ENCODE assay signal across 8 cellular contexts in the genomic region with DNA sequence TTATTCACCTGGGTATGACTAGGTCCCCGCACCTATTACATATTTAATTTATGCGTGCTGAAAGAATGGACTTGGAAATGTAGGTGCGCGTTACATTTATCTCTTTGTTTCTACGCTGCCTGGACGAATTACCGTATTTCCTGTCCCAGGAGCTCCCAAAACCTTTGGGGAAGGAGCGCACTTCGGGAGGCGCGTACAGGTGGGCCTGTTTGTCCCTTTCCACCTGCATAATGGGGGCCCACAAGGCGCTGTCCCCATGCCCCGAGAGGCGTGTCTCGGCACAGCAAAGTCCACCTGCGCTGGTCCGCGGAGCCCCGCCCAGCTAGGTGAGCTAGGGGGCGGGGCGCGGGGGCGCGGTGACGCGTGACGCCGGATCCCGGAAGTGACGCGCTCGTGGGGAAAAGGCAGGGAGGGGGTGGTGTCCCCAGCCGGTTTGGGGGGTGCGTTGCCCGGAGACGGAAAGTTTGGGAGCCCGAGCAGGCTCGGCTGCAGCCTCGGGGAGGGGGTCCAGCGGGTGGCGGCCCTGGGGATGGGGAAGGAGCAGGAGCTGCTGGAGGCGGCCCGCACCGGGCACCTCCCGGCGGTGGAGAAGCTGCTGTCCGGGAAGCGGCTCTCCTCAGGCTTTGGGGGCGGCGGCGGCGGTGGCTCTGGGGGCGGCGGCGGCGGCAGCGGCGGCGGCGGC. TPM values are rescaled to one million over a fixed set of nuclear protein-coding genes. Genes with fewer than 3 reads are reported as not detected.
A peak's percentile ranks its signal among the peaks of the same experiment; 100 is the strongest.
DNase-seq lines count a peak whose midpoint lies in the region; ATAC-seq and TF ChIP-seq lines count a peak whose summit lies in the region.

A gene with protein sequence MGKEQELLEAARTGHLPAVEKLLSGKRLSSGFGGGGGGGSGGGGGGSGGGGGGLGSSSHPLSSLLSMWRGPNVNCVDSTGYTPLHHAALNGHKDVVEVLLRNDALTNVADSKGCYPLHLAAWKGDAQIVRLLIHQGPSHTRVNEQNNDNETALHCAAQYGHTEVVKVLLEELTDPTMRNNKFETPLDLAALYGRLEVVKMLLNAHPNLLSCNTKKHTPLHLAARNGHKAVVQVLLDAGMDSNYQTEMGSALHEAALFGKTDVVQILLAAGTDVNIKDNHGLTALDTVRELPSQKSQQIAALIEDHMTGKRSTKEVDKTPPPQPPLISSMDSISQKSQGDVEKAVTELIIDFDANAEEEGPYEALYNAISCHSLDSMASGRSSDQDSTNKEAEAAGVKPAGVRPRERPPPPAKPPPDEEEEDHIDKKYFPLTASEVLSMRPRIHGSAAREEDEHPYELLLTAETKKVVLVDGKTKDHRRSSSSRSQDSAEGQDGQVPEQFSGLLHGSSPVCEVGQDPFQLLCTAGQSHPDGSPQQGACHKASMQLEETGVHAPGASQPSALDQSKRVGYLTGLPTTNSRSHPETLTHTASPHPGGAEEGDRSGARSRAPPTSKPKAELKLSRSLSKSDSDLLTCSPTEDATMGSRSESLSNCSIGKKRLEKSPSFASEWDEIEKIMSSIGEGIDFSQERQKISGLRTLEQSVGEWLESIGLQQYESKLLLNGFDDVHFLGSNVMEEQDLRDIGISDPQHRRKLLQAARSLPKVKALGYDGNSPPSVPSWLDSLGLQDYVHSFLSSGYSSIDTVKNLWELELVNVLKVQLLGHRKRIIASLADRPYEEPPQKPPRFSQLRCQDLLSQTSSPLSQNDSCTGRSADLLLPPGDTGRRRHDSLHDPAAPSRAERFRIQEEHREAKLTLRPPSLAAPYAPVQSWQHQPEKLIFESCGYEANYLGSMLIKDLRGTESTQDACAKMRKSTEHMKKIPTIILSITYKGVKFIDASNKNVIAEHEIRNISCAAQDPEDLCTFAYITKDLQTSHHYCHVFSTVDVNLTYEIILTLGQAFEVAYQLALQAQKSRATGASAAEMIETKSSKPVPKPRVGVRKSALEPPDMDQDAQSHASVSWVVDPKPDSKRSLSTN (plus strand): TSS at position 382 of the 682 bp plus-strand sequence. CDS start 148 bp downstream, at position 530.

- H3K36me3 ChIP-seq in right atrium auricular region (peaks cover under 1% of the 10 kb centered on the region), psoas muscle (ENCODE audit: insufficient read depth in 1 of 2, low read depth in 1 of 2) (peaks cover 0 to 15% of the 10 kb centered on the region in 2 donors), upper lobe of right lung (no peaks in the 10 kb centered on the region)

- WGBS in psoas muscle, 3 donors = 1% methylated on average over 45 to 60 of the region's 60 CpGs

- H3K27ac ChIP-seq in right atrium auricular region = peak within 1 kb of the TSS; percentile 85 to 87
- H3K27ac ChIP-seq in psoas muscle = peak within 1 kb of the TSS; percentile 92
- H3K27ac ChIP-seq in upper lobe of right lung = peak within 1 kb of the TSS; percentile 86

- ATAC-seq in GM21717 (IDR thresholded peaks at IDR 0.05; ENCODE audit: unreplicated experiment) (peak; percentile 41), psoas muscle (peak; percentile 83 to 90 (median 88)), upper lobe of right lung (peak; percentile 96)

- peak within 1 kb of the TSS; percentile 92 to 94 for H3K4me3 ChIP-seq in right atrium auricular region
- H3K4me3 ChIP-seq in psoas muscle = peak within 1 kb of the TSS; percentile 79
- peak within 1 kb of the TSS; percentile 76 for H3K4me3 ChIP-seq in upper lobe of right lung

- H3K9me3 ChIP-seq in right atrium auricular region (no peaks in the 10 kb centered on the region), psoas muscle (no peaks in the 10 kb centered on the region), upper lobe of right lung (no peaks in the 10 kb centered on the region)

- H3K27me3 ChIP-seq in right atrium auricular region = no peaks in the 10 kb centered on the region
- no peaks in the 10 kb centered on the region for H3K27me3 ChIP-seq in psoas muscle (ENCODE audit: insufficient read depth in 3 of 3, low read length in 2 of 3)
- H3K27me3 ChIP-seq in upper lobe of right lung = no peaks in the 10 kb centered on the region

- peak; percentile 58 for DNase-seq in CMK (ENCODE audit: low read depth)
- DNase-seq in MV-4-11 (lab: John Stamatoyannopoulos, UW) = peak; percentile 28
- peak; percentile 83 to 91 (median 87) for DNase-seq in T-helper 1 cell
- peak; percentile 32 for DNase-seq in amniotic epithelial cell (ENCODE audit: low read depth)
- peak; percentile 71 for DNase-seq in right atrium auricular region (ENCODE audit: low spot score)
- peak; percentile 79 to 90 for DNase-seq in psoas muscle
- DNase-seq in upper lobe of right lung = peak; percentile 95

- no peak for TF ChIP-seq CTCF in right atrium auricular region (IDR thresholded peaks at IDR 0.05)
- TF ChIP-seq CTCF in psoas muscle (IDR thresholded peaks at IDR 0.05) = no peak
- no peak for TF ChIP-seq CTCF in upper lobe of right lung (IDR thresholded peaks at IDR 0.05)

- intact Hi-C loops in psoas muscle (cut with DNase I) (loop anchor here (1.0 to 10.0 kb wide), 3 partner anchors 96 to 132 kb away; a partner anchor contains a TSS), upper lobe of right lung (cut with DNase I) (no loop called here)

- peaks cover 0 to 34% of the 10 kb centered on the region in 2 donors for H3K4me1 ChIP-seq in right atrium auricular region
- peaks cover 15% of the 10 kb centered on the region for H3K4me1 ChIP-seq in psoas muscle
- peaks cover 25% of the 10 kb centered on the region for H3K4me1 ChIP-seq in upper lobe of right lung

RNA-seq across cellular contexts. Expression of the gene that starts here (rescaled TPM):
- total RNA-seq in right atrium auricular region (10 to 100 TPM; 26.7 to 30.9 TPM), psoas muscle (10 to 100 TPM in 1 of 4 donors, 1 to 10 TPM in 3; 6.1 to 12.4 (median 7.7) TPM), upper lobe of right lung (59.0 TPM)
- 1 to 10 TPM; 3.9 to 5.7 (median 5.6) TPM for polyA plus RNA-seq in psoas muscle

Comparison
In these comparisons a context has a peak if more than half of its experiments do, and no peak if none do; other contexts are left out.
1. Peak in every context shown above with its lines: DNase-seq, ATAC-seq, H3K4me3 ChIP-seq and H3K27ac ChIP-seq.
2. DNase-seq: peak in every context shown above with its lines; median percentile 95 in upper lobe of right lung; 87 in T-helper 1 cell; 84 in psoas muscle; 71 in right atrium auricular region; 58 in CMK; 32 in amniotic epithelial cell; 28 in MV-4-11.
3. ATAC-seq: peak in every context shown above with its lines; median percentile 96 in upper lobe of right lung; 88 in psoas muscle; 41 in GM21717.